Comparison of ENCODE assay signal across 15 cellular contexts in genomic region chr1:203677771-203678170, GRCh38. TPM values are rescaled to one million over a fixed set of nuclear protein-coding genes. Genes with fewer than 3 reads are reported as not detected.
A peak's percentile ranks its signal among the peaks of the same experiment; 100 is the strongest.
DNase-seq lines count a peak whose midpoint lies in the region; TF ChIP-seq lines count a peak whose summit lies in the region.
"Had no signal": no experiment of that assay in that cellular context is flagged by ENCODE, and none has a peak within 500 bp of the region (broad histone marks: within the 10 kb centered on the region; RNA-seq: fewer than 3 reads in every experiment).

No MANE protein-coding gene starts in this region.

- no peak overlapping the region for H3K9ac ChIP-seq in HUES48 (ENCODE audit: low read depth, low read length)

- H3K4me3 ChIP-seq in CD4-positive, alpha-beta memory T cell (ENCODE audit: low read length in 2 of 2), result no peak overlapping the region
- H3K4me3 ChIP-seq in HUES48 (ENCODE audit: low read depth, low read length), result no peak overlapping the region
- H3K4me3 ChIP-seq: SJCRH30 had no signal

- CTCF ChIA-PET in CD4-positive, alpha-beta memory T cell (lab: Charles Lee; ENCODE audit: partially characterized antibody), result interaction anchor here (1.6 to 8.3 kb wide), 2 partner anchors 23 to 52 kb away, joined by 4 to 67 read pairs; no protein-coding TSS in a partner anchor
- CTCF ChIA-PET in Calu3 (lab: Charles Lee), result interaction anchor here (0.6 to 0.7 kb wide), 3 partner anchors 15 to 170 kb away, joined by 3 to 4 read pairs (median 3); no protein-coding TSS in a partner anchor

- H3K4me3 Mint-ChIP-seq in CD4-positive, alpha-beta memory T cell, result peak overlapping the region in 1 of 8 donors; percentile 35
- no peak overlapping the region for H3K4me3 Mint-ChIP-seq in nephron
- H3K4me3 Mint-ChIP-seq in Calu3 (ENCODE audit: low read depth, unreplicated experiment), result no peak overlapping the region
- H3K4me3 Mint-ChIP-seq in chondrocyte (ENCODE audit: unreplicated experiment), result no peak overlapping the region
- H3K4me3 Mint-ChIP-seq: memory B cell had no signal

- intact Hi-C loops in CD4-positive, alpha-beta memory T cell (cut with micrococcal nuclease), result no loop called here
- intact Hi-C loops in Calu3 (cut with micrococcal nuclease; ENCODE audit: unreplicated experiment), result no loop called here

- peaks cover 58 to 91% (median 75%) of the 10 kb centered on the region in 4 donors for H3K4me1 Mint-ChIP-seq in CD4-positive, alpha-beta memory T cell
- H3K4me1 Mint-ChIP-seq in nephron (peaks cover 24% of the 10 kb centered on the region), Calu3 (ENCODE audit: low read depth, unreplicated experiment) (peaks cover 18% of the 10 kb centered on the region), chondrocyte (ENCODE audit: low read depth) (peaks cover 32% of the 10 kb centered on the region)

- no peaks in the 10 kb centered on the region for H3K36me3 ChIP-seq in CD4-positive, alpha-beta memory T cell (ENCODE audit: insufficient read depth, low read length)
- H3K36me3 ChIP-seq in HUES48 (ENCODE audit: control insufficient read depth, insufficient read depth, low read length), result 0 out of 2 replicates have a peak, but pooled peaks cover 2% of the 10 kb centered on the region
- H3K36me3 ChIP-seq: SJCRH30 had no signal

- peaks cover 16 to 21% of the 10 kb centered on the region in 2 donors for H3K36me3 Mint-ChIP-seq in CD4-positive, alpha-beta memory T cell
- H3K36me3 Mint-ChIP-seq in nephron (ENCODE audit: low read depth), result peaks cover 20% of the 10 kb centered on the region
- no peaks in the 10 kb centered on the region for H3K36me3 Mint-ChIP-seq in Calu3 (ENCODE audit: insufficient read depth, unreplicated experiment)
- H3K36me3 Mint-ChIP-seq in chondrocyte (ENCODE audit: low read depth), result peaks cover 7% of the 10 kb centered on the region

- TF ChIP-seq CTCF in nephron (IDR thresholded peaks at IDR 0.05; ENCODE audit: unreplicated experiment in 3 of 3) (no peak), Calu3 (IDR thresholded peaks at IDR 0.05; ENCODE audit: unreplicated experiment) (no peak), chondrocyte (IDR thresholded peaks at IDR 0.05) (no peak)

- no peaks in the 10 kb centered on the region for H3K27me3 ChIP-seq in CD4-positive, alpha-beta memory T cell (ENCODE audit: insufficient read depth, low read length)
- H3K27me3 ChIP-seq in HUES48 (ENCODE audit: control insufficient read depth, insufficient read depth, low read length), result no peaks in the 10 kb centered on the region
- H3K27me3 ChIP-seq: SJCRH30 had no signal

- H3K27ac ChIP-seq in CD4-positive, alpha-beta memory T cell (ENCODE audit: low read depth, low read length), result no peak overlapping the region
- H3K27ac ChIP-seq in HUES48 (ENCODE audit: low read depth, low read length), result peak overlapping the region; percentile 33
- peak overlapping the region; percentile 40 for H3K27ac ChIP-seq in epithelial cell of prostate
- H3K27ac ChIP-seq: SJCRH30 had no signal

- POLR2A ChIA-PET in CD4-positive, alpha-beta memory T cell (lab: Charles Lee; ENCODE audit: partially characterized antibody), result interaction anchor here (1.4 to 6.9 kb wide), 4 partner anchors 25 to 387 kb away, joined by 3 to 166 read pairs (median 32); partner anchors contain the start of gene ATP2B4

- no TSS peak for BruUV-seq in Calu3 (replicated peaks; lab: Mats Ljungman, UMichigan)

- H3K4me1 ChIP-seq in CD4-positive, alpha-beta memory T cell (ENCODE audit: insufficient read depth, low read length), result peaks cover 90% of the 10 kb centered on the region
- H3K4me1 ChIP-seq in HUES48 (ENCODE audit: control insufficient read depth, insufficient read depth, low read length), result peaks cover 20% of the 10 kb centered on the region

- peak overlapping the region; percentile 61 to 93 (median 79) for H3K27ac Mint-ChIP-seq in CD4-positive, alpha-beta memory T cell
- H3K27ac Mint-ChIP-seq in nephron, result peak overlapping the region; percentile 33 to 89 (median 41)
- no peak overlapping the region for H3K27ac Mint-ChIP-seq in Calu3 (ENCODE audit: unreplicated experiment)
- no peak overlapping the region for H3K27ac Mint-ChIP-seq in chondrocyte (ENCODE audit: unreplicated experiment)
- H3K27ac Mint-ChIP-seq: memory B cell had no signal

- DNase-seq in CD4-positive, alpha-beta memory T cell, result no peak
- DNase-seq in epithelial cell of prostate (ENCODE audit: low read depth, low spot score) (no peak), Calu3 (no peak), inferior parietal cortex (ENCODE audit: extremely low spot score) (no peak), chondrocyte (ENCODE audit: low spot score) (no peak)
- DNase-seq in activated CD8-positive, alpha-beta memory T cell treated with anti-CD3 and anti-CD28 coated beads for 24 hours, result no peak
- DNase-seq: activated CD4-positive, alpha-beta T cell treated with anti-CD3 and anti-CD28 coated beads, Interleukin-2, amount 50 U/mL, for 4 hours; activated gamma-delta T cell treated with Interleukin-2 at 50 U/mL for 16 hours; aorta; NCI-H187; SJCRH30; stimulated activated CD4-positive, alpha-beta T cell treated with anti-CD3 and anti-CD28 coated beads, Interleukin-4, amount 100 ng/mL, for 4 hours had no signal

- H3K9me3 Mint-ChIP-seq in CD4-positive, alpha-beta memory T cell, result no peaks in the 10 kb centered on the region
- H3K9me3 Mint-ChIP-seq in nephron (no peaks in the 10 kb centered on the region), Calu3 (ENCODE audit: low read depth, unreplicated experiment) (no peaks in the 10 kb centered on the region), chondrocyte (ENCODE audit: low read depth) (no peaks in the 10 kb centered on the region)
- H3K9me3 Mint-ChIP-seq: memory B cell had no signal

- H3K9me3 ChIP-seq in CD4-positive, alpha-beta memory T cell (ENCODE audit: control insufficient read depth in 1 of 2, low read length in 2 of 2), result no peaks in the 10 kb centered on the region
- H3K9me3 ChIP-seq in HUES48 (ENCODE audit: control insufficient read depth, insufficient read depth, low read length), result no peaks in the 10 kb centered on the region
- H3K9me3 ChIP-seq: SJCRH30 had no signal

- H3K27me3 Mint-ChIP-seq in CD4-positive, alpha-beta memory T cell, result no peaks in the 10 kb centered on the region
- H3K27me3 Mint-ChIP-seq in nephron (ENCODE audit: low read depth), result no peaks in the 10 kb centered on the region
- H3K27me3 Mint-ChIP-seq in Calu3 (ENCODE audit: unreplicated experiment), result peaks cover 13% of the 10 kb centered on the region
- no peaks in the 10 kb centered on the region for H3K27me3 Mint-ChIP-seq in chondrocyte (ENCODE audit: low read depth)
- H3K27me3 Mint-ChIP-seq: memory B cell had no signal

RNA-seq across cellular contexts. Expression of gene ATP2B4, which starts 51.1 kb away (rescaled TPM):
- 10 to 100 TPM; 97.2 to 98.6 TPM for total RNA-seq in CD4-positive, alpha-beta memory T cell
- 10 to 100 TPM; 14.8 to 41.7 TPM for polyA plus RNA-seq in CD4-positive, alpha-beta memory T cell
- total RNA-seq in Calu3 (2022) (1.9 and 3.9 TPM in 2 replicates), chondrocyte (71.4 to 133 TPM (median 130 TPM) in 3 replicates)

Comparison
In these comparisons a context has a peak if more than half of its experiments do, and no peak if none do; other contexts are left out.
1. H3K27ac Mint-ChIP-seq: peak in CD4-positive, alpha-beta memory T cell (7 of 7) and nephron (3 of 3); none in Calu3 (single experiment) and chondrocyte (single experiment).
2. RNA of gene ATP2B4, which starts 51.1 kb away (total RNA-seq): 71.4 to 133 TPM in chondrocyte and 97.2 to 98.6 TPM in CD4-positive, alpha-beta memory T cell; 1.9 to 3.9 TPM in Calu3; every median in the first group is over 10 times any median in the second.